Comparison of ENCODE assay signal across 27 cellular contexts in genomic region chr5:581266-581665, GRCh38.
"Had no signal": no experiment of that assay in that cellular context is flagged by ENCODE, and none has a peak within 500 bp of the region (broad histone marks: within the 10 kb centered on the region; RNA-seq: fewer than 3 reads in every experiment).

No MANE protein-coding gene starts in this region.

- H3K27ac ChIP-seq: adrenal gland, KMS-11, SK-N-MC, VCaP had no signal

- H3K4me1 Mint-ChIP-seq: activated CD4-positive, alpha-beta T cell treated with anti-CD3 and anti-CD28 coated beads, Interleukin-2, amount 10 ng/mL, durations not matched to agents 7 days and 5 days; activated naive CD8-positive, alpha-beta T cell treated with anti-CD3 and anti-CD28 coated beads, Interleukin-2, amount 10 ng/mL, durations not matched to agents 7 days and 5 days had no signal

- H3K4me3 Mint-ChIP-seq: activated CD4-positive, alpha-beta memory T cell treated with anti-CD3 and anti-CD28 coated beads for 36 hours; activated CD4-positive, alpha-beta T cell treated with anti-CD3 and anti-CD28 coated beads, Interleukin-2, amount 10 ng/mL, durations not matched to agents 7 days and 5 days; activated naive CD8-positive, alpha-beta T cell treated with anti-CD3 and anti-CD28 coated beads, Interleukin-2, amount 10 ng/mL, durations not matched to agents 7 days and 5 days; activated T-cell treated with anti-CD3 and anti-CD28 coated beads, Interleukin-2, amount 50 U/mL, for 72 hours had no signal

- DNase-seq: activated CD4-positive, alpha-beta memory T cell treated with anti-CD3 and anti-CD28 coated beads for 36 hours; activated CD4-positive, alpha-beta T cell treated with anti-CD3 and anti-CD28 coated beads, Interleukin-2, amount 10 ng/mL, durations not matched to agents 7 days and 5 days; activated CD4-positive, CD25-positive, alpha-beta regulatory T cell; activated CD8-positive, alpha-beta memory T cell treated with anti-CD3 and anti-CD28 coated beads for 24 hours; activated gamma-delta T cell treated with Interleukin-2 at 50 U/mL for 16 hours; activated naive CD4-positive, alpha-beta T cell treated with anti-CD3 and anti-CD28 coated beads, Interleukin-2, amount 50 U/mL, for 16 hours; activated naive CD8-positive, alpha-beta T cell treated with anti-CD3 and anti-CD28 coated beads, Interleukin-2, amount 10 ng/mL, durations not matched to agents 7 days and 5 days; activated T-cell treated with anti-CD3 and anti-CD28 coated beads, Interleukin-2, amount 50 U/mL, for 72 hours; anterior cingulate cortex; caudate nucleus; NCI-H1092; NCI-H1417; NCI-H187 treated with DMSO at 0.1 percent for 48 hours; NCI-H2081 treated with DMSO at 0.1 percent for 48 hours; NCI-H526; NCI-H82; NK-92 treated with Interleukin-12 subunit alpha and Interleukin-12 subunit beta, amount 100 ng/mL, for 24 hours; OCI-M1; RPMI8226; T-helper 1 cell had no signal

- H3K27ac Mint-ChIP-seq: activated CD4-positive, alpha-beta memory T cell treated with anti-CD3 and anti-CD28 coated beads for 36 hours; activated CD4-positive, alpha-beta T cell treated with anti-CD3 and anti-CD28 coated beads, Interleukin-2, amount 10 ng/mL, durations not matched to agents 7 days and 5 days; activated naive CD8-positive, alpha-beta T cell treated with anti-CD3 and anti-CD28 coated beads, Interleukin-2, amount 10 ng/mL, durations not matched to agents 7 days and 5 days; activated T-cell treated with anti-CD3 and anti-CD28 coated beads, Interleukin-2, amount 50 U/mL, for 72 hours; activated T-helper 2 cell treated with anti-CD3 and anti-CD28 coated beads, Interferon-gamma antibody, Interleukin-2, Interleukin-4, amounts not matched to agents 10 μg/mL and 5 μg/mL and 100 μg/mL, durations not matched to agents 14 hours and 24 hours and 36 hours had no signal

- H3K36me3 Mint-ChIP-seq: activated CD4-positive, alpha-beta memory T cell treated with anti-CD3 and anti-CD28 coated beads for 36 hours; activated naive CD8-positive, alpha-beta T cell treated with anti-CD3 and anti-CD28 coated beads, Interleukin-2, amount 10 ng/mL, durations not matched to agents 7 days and 5 days had no signal

- H3K9me3 ChIP-seq: adrenal gland had no signal

- ATAC-seq: activated T-cell treated with anti-CD3 and anti-CD28 coated beads, Interleukin-2, amount 50 U/mL, for 72 hours; Panc1; Right ventricle myocardium inferior had no signal

- H3K4me3 ChIP-seq: adrenal gland, SK-N-MC had no signal

- H3K36me3 ChIP-seq: adrenal gland had no signal

- H3K27me3 ChIP-seq: adrenal gland had no signal

- H3K4me1 ChIP-seq: adrenal gland had no signal
